8 cellular contexts compared by ENCODE assay signal in the genomic region with DNA sequence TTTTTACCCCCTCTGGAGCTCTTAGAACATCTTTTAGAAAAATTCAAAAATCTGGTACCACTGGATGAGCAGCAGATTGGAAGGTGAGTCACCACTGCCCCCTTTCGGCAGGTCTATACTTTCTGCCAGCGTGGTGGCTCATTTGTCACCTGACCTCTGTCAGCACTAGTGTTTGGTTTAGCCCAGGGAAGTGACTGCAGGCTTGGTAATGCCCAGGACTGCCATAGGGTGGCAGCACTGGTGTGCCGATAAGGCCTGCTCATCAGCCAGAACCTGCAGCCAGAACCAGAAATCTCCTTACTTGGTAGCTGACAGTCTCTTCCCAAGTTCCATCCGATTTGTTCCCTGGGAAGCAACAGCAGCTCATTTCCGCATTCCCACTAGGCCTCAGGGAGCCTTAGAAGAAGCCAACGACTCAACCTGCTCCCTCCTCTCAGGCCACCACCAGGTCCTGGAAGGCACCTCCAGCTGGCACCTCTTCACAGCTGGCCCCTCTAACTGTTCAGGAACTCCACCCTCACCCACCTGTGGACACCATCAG. TPM values are rescaled to one million over a fixed set of nuclear protein-coding genes. Genes with fewer than 3 reads are reported as not detected.
A peak's percentile ranks its signal among the peaks of the same experiment; 100 is the strongest.
DNase-seq lines count a peak whose midpoint lies in the region; ATAC-seq and TF ChIP-seq lines count a peak whose summit lies in the region.

No MANE protein-coding gene starts in this region.

- no peaks in the 10 kb centered on the region for H3K27me3 ChIP-seq in thyroid gland

- H3K9me3 Mint-ChIP-seq in activated naive CD4-positive, alpha-beta T cell treated with anti-CD3 and anti-CD28 coated beads for 36 hours, result no peaks in the 10 kb centered on the region
- H3K9me3 Mint-ChIP-seq in osteocyte (ENCODE audit: unreplicated experiment), result no peaks in the 10 kb centered on the region

- peaks cover 5 to 36% of the 10 kb centered on the region in 2 donors for H3K4me1 ChIP-seq in thyroid gland

- peaks cover 24% of the 10 kb centered on the region for H3K36me3 Mint-ChIP-seq in activated naive CD4-positive, alpha-beta T cell treated with anti-CD3 and anti-CD28 coated beads for 36 hours (ENCODE audit: low read depth)
- H3K36me3 Mint-ChIP-seq in osteocyte (ENCODE audit: unreplicated experiment), result peaks cover 20% of the 10 kb centered on the region

- peak; percentile 94 for ATAC-seq in HG02610 (IDR thresholded peaks at IDR 0.05; ENCODE audit: unreplicated experiment)

- in situ Hi-C loops in SK-MEL-5 (cut with HindIII; ENCODE audit: low pct_unique_long_range_greater_than_20kb, low sequenced_read_pairs), result no loop called here

- 12 to 22% methylated on average over 5 to 6 of the region's 6 CpGs for WGBS in thyroid gland, 2 donors

- peaks cover 18 to 21% of the 10 kb centered on the region in 2 donors for H3K36me3 ChIP-seq in thyroid gland

- no peaks in the 10 kb centered on the region for H3K9me3 ChIP-seq in thyroid gland

- H3K27me3 Mint-ChIP-seq in activated naive CD4-positive, alpha-beta T cell treated with anti-CD3 and anti-CD28 coated beads for 36 hours (ENCODE audit: low read depth), result no peaks in the 10 kb centered on the region
- no peaks in the 10 kb centered on the region for H3K27me3 Mint-ChIP-seq in osteocyte (ENCODE audit: unreplicated experiment)

- intact Hi-C loops in activated naive CD4-positive, alpha-beta T cell treated with anti-CD3 and anti-CD28 coated beads for 36 hours (cut with micrococcal nuclease), result loop anchor here (1.0 to 10.0 kb wide), 6 partner anchors 14 to 922 kb away; partner anchors contain the start of genes KIAA0319L and NCDN
- intact Hi-C loops in thyroid gland (cut with DNase I), result loop anchor here (2.0 kb wide), 1 partner anchor 64 kb away; no protein-coding TSS in a partner anchor

- DNase-seq in NB4 (ENCODE audit: low read depth), result peak; percentile 93
- DNase-seq in SK-MEL-5 (ENCODE audit: low read depth, low spot score), result peak; percentile 95
- peak; percentile 96 for DNase-seq in activated naive CD4-positive, alpha-beta T cell treated with anti-CD3 and anti-CD28 coated beads for 36 hours
- peak; percentile 87 for DNase-seq in glomerular endothelial cell (ENCODE audit: extremely low read depth, low read depth, low spot score)
- peak; percentile 95 for DNase-seq in osteocyte (ENCODE audit: extremely low spot score, unreplicated experiment)
- DNase-seq in thyroid gland, result peak; percentile 94 to 96

- TF ChIP-seq POLR2A in NB4 (IDR thresholded peaks at IDR 0.05; ENCODE audit: extremely low read depth, insufficient read length) (no peak), thyroid gland (IDR thresholded peaks at IDR 0.05) (no peak)

- H3K27ac ChIP-seq in thyroid gland, result peak overlapping the region in 2 of 3 donors; percentile 37 to 89

- CTCF ChIA-PET in activated naive CD4-positive, alpha-beta T cell treated with anti-CD3 and anti-CD28 coated beads for 36 hours (lab: Charles Lee), result interaction anchor here (0.6 to 2.2 kb wide), 28 partner anchors 9 to 967 kb away, joined by 3 to 19 read pairs (median 4); partner anchors contain the start of genes GJA4 and TMEM35B

- peak; percentile 41 for TF ChIP-seq CTCF in GM12801 (IDR thresholded peaks at IDR 0.05; ENCODE audit: extremely low read depth, insufficient read length)
- peak; percentile 96 for TF ChIP-seq CTCF in NB4 (IDR thresholded peaks at IDR 0.05; ENCODE audit: low read depth, low read length)
- peak; percentile 94 for TF ChIP-seq CTCF in osteocyte (IDR thresholded peaks at IDR 0.05)
- peak; percentile 93 to 100 (median 98) for TF ChIP-seq CTCF in thyroid gland (IDR thresholded peaks at IDR 0.05)

- H3K4me3 Mint-ChIP-seq in activated naive CD4-positive, alpha-beta T cell treated with anti-CD3 and anti-CD28 coated beads for 36 hours, result no peak overlapping the region
- H3K4me3 Mint-ChIP-seq in osteocyte (ENCODE audit: unreplicated experiment), result no peak overlapping the region

- no peak overlapping the region for H3K4me3 ChIP-seq in NB4 (ENCODE audit: low read depth, low read length)
- H3K4me3 ChIP-seq in thyroid gland (replicated peaks in 1 of 3), result no peak overlapping the region

- peaks cover 29% of the 10 kb centered on the region for H3K4me1 Mint-ChIP-seq in activated naive CD4-positive, alpha-beta T cell treated with anti-CD3 and anti-CD28 coated beads for 36 hours (ENCODE audit: low read depth)
- H3K4me1 Mint-ChIP-seq in osteocyte (ENCODE audit: unreplicated experiment), result peaks cover 27% of the 10 kb centered on the region

- peak overlapping the region; percentile 2 for H3K27ac Mint-ChIP-seq in activated naive CD4-positive, alpha-beta T cell treated with anti-CD3 and anti-CD28 coated beads for 36 hours
- peak overlapping the region; percentile 47 for H3K27ac Mint-ChIP-seq in osteocyte (ENCODE audit: unreplicated experiment)

RNA-seq across cellular contexts. Expression of gene SMIM12, which starts 6.8 kb away (rescaled TPM):
- 39.7 and 40.7 TPM in 2 replicates for total RNA-seq in SK-MEL-5 (2014; rRNA removed; shearing (Covaris generic))
- 24.8 and 29.0 TPM in 2 replicates for polyA plus RNA-seq in SK-MEL-5 (2015; cell fraction: cytosol; rRNA removed)
- 13.4 and 15.7 TPM in 2 replicates for polyA plus RNA-seq in SK-MEL-5 (2015; cell fraction: nucleus; rRNA removed)
- total RNA-seq in activated naive CD4-positive, alpha-beta T cell treated with anti-CD3 and anti-CD28 coated beads for 36 hours, result 10 to 100 TPM; 37.6 to 38.6 TPM
- total RNA-seq in glomerular endothelial cell (34.1 and 40.2 TPM in 2 replicates), osteocyte (38.6 and 39.6 TPM in 2 replicates), thyroid gland (10 to 100 TPM; 26.5 to 32.8 (median 29.8) TPM)

RNA-seq across cellular contexts. Expression of gene GJA4, which starts 59.9 kb away (rescaled TPM):
- not detected in 2 replicates for total RNA-seq in SK-MEL-5 (2014; rRNA removed; shearing (Covaris generic))
- not detected in 2 replicates for polyA plus RNA-seq in SK-MEL-5 (2015; cell fraction: cytosol; rRNA removed)
- not detected in 2 replicates for polyA plus RNA-seq in SK-MEL-5 (2015; cell fraction: nucleus; rRNA removed)
- total RNA-seq in activated naive CD4-positive, alpha-beta T cell treated with anti-CD3 and anti-CD28 coated beads for 36 hours, result under 1 TPM; 0.24 to 0.69 TPM
- total RNA-seq in glomerular endothelial cell (3.2 and 62.1 TPM in 2 replicates), osteocyte (not detected in 2 replicates), thyroid gland (10 to 100 TPM; 11.0 to 22.7 (median 18.8) TPM)

Comparison
In these comparisons a context has a peak if more than half of its experiments do, and no peak if none do; other contexts are left out.
1. CTCF ChIP-seq: peak in every context shown above with its lines; median percentile 98 in thyroid gland; 96 in NB4; 94 in osteocyte; 41 in GM12801.